ENCODE assay signal across 19 cellular contexts in genomic region chr20:20303742-20304141, GRCh38.
DNase-seq lines count a peak whose midpoint lies in the region; ATAC-seq and TF ChIP-seq lines count a peak whose summit lies in the region.
"Had no signal": no experiment of that assay in that cellular context is flagged by ENCODE, and none has a peak within 500 bp of the region (broad histone marks: within the 10 kb centered on the region; RNA-seq: fewer than 3 reads in every experiment).

No MANE protein-coding gene starts in this region.

- H3K36me3 Mint-ChIP-seq in naive thymus-derived CD4-positive, alpha-beta T cell, result no peaks in the 10 kb centered on the region
- H3K36me3 Mint-ChIP-seq: activated naive CD4-positive, alpha-beta T cell treated with anti-CD3 and anti-CD28 coated beads, Interleukin-2, amount 10 ng/mL, durations not matched to agents 7 days and 5 days; mesothelial cell of epicardium had no signal

- POLR2A ChIA-PET in naive thymus-derived CD4-positive, alpha-beta T cell (lab: Charles Lee), result no interaction called here

- H3K36me3 ChIP-seq in gastroesophageal sphincter, result no peaks in the 10 kb centered on the region
- no peaks in the 10 kb centered on the region for H3K36me3 ChIP-seq in naive thymus-derived CD4-positive, alpha-beta T cell (ENCODE audit: control insufficient read depth in 2 of 3, insufficient read depth in 3 of 3, low read length in 3 of 3)
- H3K36me3 ChIP-seq: MG63, sigmoid colon, thoracic aorta had no signal

- no peaks in the 10 kb centered on the region for H3K4me1 ChIP-seq in gastroesophageal sphincter
- H3K4me1 ChIP-seq in naive thymus-derived CD4-positive, alpha-beta T cell (ENCODE audit: control insufficient read depth in 2 of 2, insufficient read depth in 2 of 2, low read length in 2 of 2), result no peaks in the 10 kb centered on the region
- H3K4me1 ChIP-seq: sigmoid colon had no signal

- H3K27me3 Mint-ChIP-seq in naive thymus-derived CD4-positive, alpha-beta T cell, result peaks cover 0 to 18% (median 5%) of the 10 kb centered on the region in 5 donors
- H3K27me3 Mint-ChIP-seq: activated naive CD4-positive, alpha-beta T cell treated with anti-CD3 and anti-CD28 coated beads, Interleukin-2, amount 10 ng/mL, durations not matched to agents 7 days and 5 days had no signal

- CTCF ChIA-PET in naive thymus-derived CD4-positive, alpha-beta T cell (lab: Charles Lee), result no interaction called here

- no peak for TF ChIP-seq EP300 in gastroesophageal sphincter (IDR thresholded peaks at IDR 0.05)

- intact Hi-C loops in naive thymus-derived CD4-positive, alpha-beta T cell (cut with micrococcal nuclease), result no loop called here

- H3K27ac ChIP-seq in gastroesophageal sphincter, result no peak overlapping the region
- H3K27ac ChIP-seq in naive thymus-derived CD4-positive, alpha-beta T cell (ENCODE audit: low read depth, low read length), result no peak overlapping the region
- H3K27ac ChIP-seq: sigmoid colon, thoracic aorta had no signal

- peak; percentile 83 for ATAC-seq in gastroesophageal sphincter
- peak; percentile 68 for ATAC-seq in naive thymus-derived CD4-positive, alpha-beta T cell
- ATAC-seq: HCT116 had no signal

- H3K27me3 ChIP-seq in gastroesophageal sphincter, result peaks cover 10% of the 10 kb centered on the region
- H3K27me3 ChIP-seq in naive thymus-derived CD4-positive, alpha-beta T cell (ENCODE audit: control insufficient read depth in 2 of 2, insufficient read depth in 2 of 2, low read length in 2 of 2), result peaks cover 0 to 3% of the 10 kb centered on the region in 2 donors
- H3K27me3 ChIP-seq: MG63, sigmoid colon had no signal

- no peak for TF ChIP-seq POLR2A in gastroesophageal sphincter (IDR thresholded peaks at IDR 0.05)

- no peak for TF ChIP-seq CTCF in gastroesophageal sphincter (IDR thresholded peaks at IDR 0.05)

- no peak overlapping the region for H3K27ac Mint-ChIP-seq in naive thymus-derived CD4-positive, alpha-beta T cell
- H3K27ac Mint-ChIP-seq: activated naive CD4-positive, alpha-beta T cell treated with anti-CD3 and anti-CD28 coated beads, Interleukin-2, amount 10 ng/mL, durations not matched to agents 7 days and 5 days; mesothelial cell of epicardium had no signal

- WGBS in gastroesophageal sphincter (ENCODE audit: low coverage in 1 of 2), 2 donors, result 90 to 100% methylated on average over 2 to 6 of the region's 15 CpGs

- H3K9me3 Mint-ChIP-seq in naive thymus-derived CD4-positive, alpha-beta T cell, result peaks cover 0 to 1% (median 0%) of the 10 kb centered on the region in 11 donors
- H3K9me3 Mint-ChIP-seq: activated naive CD4-positive, alpha-beta T cell treated with anti-CD3 and anti-CD28 coated beads, Interleukin-2, amount 10 ng/mL, durations not matched to agents 7 days and 5 days; mesothelial cell of epicardium had no signal

- no peak overlapping the region for H3K4me3 ChIP-seq in gastroesophageal sphincter
- no peak overlapping the region for H3K4me3 ChIP-seq in naive thymus-derived CD4-positive, alpha-beta T cell (ENCODE audit: low read length)
- H3K4me3 ChIP-seq: MG63, sigmoid colon, thoracic aorta had no signal

- H3K9me3 ChIP-seq in gastroesophageal sphincter, result no peaks in the 10 kb centered on the region
- no peaks in the 10 kb centered on the region for H3K9me3 ChIP-seq in naive thymus-derived CD4-positive, alpha-beta T cell (ENCODE audit: control insufficient read depth in 2 of 3, low read length in 3 of 3)
- H3K9me3 ChIP-seq: MG63, sigmoid colon, thoracic aorta had no signal

- H3K4me1 Mint-ChIP-seq in naive thymus-derived CD4-positive, alpha-beta T cell, result no peaks in the 10 kb centered on the region
- H3K4me1 Mint-ChIP-seq: activated naive CD4-positive, alpha-beta T cell treated with anti-CD3 and anti-CD28 coated beads, Interleukin-2, amount 10 ng/mL, durations not matched to agents 7 days and 5 days; mesothelial cell of epicardium had no signal

- no peak overlapping the region for H3K4me3 Mint-ChIP-seq in naive thymus-derived CD4-positive, alpha-beta T cell
- H3K4me3 Mint-ChIP-seq: activated naive CD4-positive, alpha-beta T cell treated with anti-CD3 and anti-CD28 coated beads, Interleukin-2, amount 10 ng/mL, durations not matched to agents 7 days and 5 days; mesothelial cell of epicardium had no signal

- DNase-seq in Daoy (ENCODE audit: low read depth) (peak; percentile 21), NCI-H510A treated with DMSO at 0.1 percent for 48 hours (lab: John Stamatoyannopoulos, UW) (peak; percentile 55), NCI-H748 (lab: John Stamatoyannopoulos, UW; ENCODE audit: unreplicated experiment) (no peak), activated T-cell treated with anti-CD3 and anti-CD28 coated beads for 4 hours (no peak), NCI-H2171 treated with DMSO at 0.1 percent for 48 hours (lab: John Stamatoyannopoulos, UW) (no peak), DMS 273 (lab: John Stamatoyannopoulos, UW; ENCODE audit: unreplicated experiment) (no peak)
- DNase-seq in naive thymus-derived CD4-positive, alpha-beta T cell, result no peak
- DNase-seq: activated CD4-positive, CD25-positive, alpha-beta regulatory T cell treated with anti-CD3 and anti-CD28 coated beads, Interleukin-2, amount 50 U/mL, for 72 hours; activated naive CD4-positive, alpha-beta T cell treated with anti-CD3 and anti-CD28 coated beads, Interleukin-2, amount 10 ng/mL, durations not matched to agents 7 days and 5 days; erythroblast; glutamatergic neuron; MG63; NCI-H2171; NK-92 treated with Interleukin-12 subunit alpha and Interleukin-12 subunit beta, amount 100 ng/mL, for 24 hours; sigmoid colon had no signal

Comparison
In these comparisons a context has a peak if more than half of its experiments do, and no peak if none do; other contexts are left out.
1. DNase-seq: peak in Daoy (single experiment) and NCI-H510A treated with DMSO at 0.1 percent for 48 hours (single experiment); none in naive thymus-derived CD4-positive, alpha-beta T cell (0 of 9), NCI-H748 (single experiment), activated T-cell treated with anti-CD3 and anti-CD28 coated beads for 4 hours (single experiment), NCI-H2171 treated with DMSO at 0.1 percent for 48 hours (single experiment) and DMS 273 (single experiment).